In genomic region chr3:119297169-119297568, GRCh38 we compare ENCODE assay signal across 12 cellular contexts. TPM values are rescaled to one million over a fixed set of nuclear protein-coding genes. Genes with fewer than 3 reads are reported as not detected.
DNase-seq lines count a peak whose midpoint lies in the region; ATAC-seq and TF ChIP-seq lines count a peak whose summit lies in the region.
"Had no signal": no experiment of that assay in that cellular context is flagged by ENCODE, and none has a peak within 500 bp of the region (broad histone marks: within the 10 kb centered on the region; RNA-seq: fewer than 3 reads in every experiment).

No MANE protein-coding gene starts in this region.

- no peak for DNase-seq in CD8-positive, alpha-beta memory T cell
- DNase-seq in T-helper 17 cell (no peak), heart right ventricle (peak in 1 of 2 donors; percentile 55), NCI-H526 treated with DMSO at 0.1 percent for 48 hours (lab: John Stamatoyannopoulos, UW) (no peak), progenitor cell of endocrine pancreas (ENCODE audit: low spot score, unreplicated experiment) (no peak), GM19238 (ENCODE audit: insufficient read length, low spot score) (no peak)
- no peak for DNase-seq in activated effector memory CD4-positive, alpha-beta T cell treated with anti-CD3 and anti-CD28 coated beads, Interleukin-2, amount 50 U/mL, for 16 hours
- DNase-seq: colonic mucosa, DMS153, NCI-H2171 treated with DMSO at 0.1 percent for 48 hours had no signal

- CTCF ChIA-PET in CD8-positive, alpha-beta memory T cell (lab: Charles Lee): interaction anchor here (1.0 to 1.5 kb wide), 4 partner anchors 16 to 69 kb away, joined by 3 to 4 read pairs (median 3); partner anchors contain the start of gene B4GALT4

- peak overlapping the region in 2 of 7 donors; percentile 25 to 69 for H3K4me3 Mint-ChIP-seq in CD8-positive, alpha-beta memory T cell
- H3K4me3 Mint-ChIP-seq in T-helper 17 cell (peak overlapping the region; percentile 93), progenitor cell of endocrine pancreas (ENCODE audit: low read depth) (no peak overlapping the region)

- no peak overlapping the region for H3K27ac ChIP-seq in CD8-positive, alpha-beta memory T cell (ENCODE audit: low read depth, low read length)
- peak overlapping the region; percentile 18 to 100 (median 99) for H3K27ac ChIP-seq in heart right ventricle
- H3K27ac ChIP-seq: colonic mucosa, parathyroid adenoma had no signal

- TF ChIP-seq CTCF in heart right ventricle (IDR thresholded peaks at IDR 0.05) (no peak), progenitor cell of endocrine pancreas (IDR thresholded peaks at IDR 0.05; ENCODE audit: unreplicated experiment) (no peak)

- H3K36me3 Mint-ChIP-seq in CD8-positive, alpha-beta memory T cell: peaks cover 0 to 10% (median 0%) of the 10 kb centered on the region in 3 donors
- H3K36me3 Mint-ChIP-seq in T-helper 17 cell (ENCODE audit: low read depth) (peaks cover 2% of the 10 kb centered on the region), progenitor cell of endocrine pancreas (ENCODE audit: insufficient read depth) (no peaks in the 10 kb centered on the region)

- peak overlapping the region in 6 of 8 donors; percentile 69 to 99 (median 98) for H3K27ac Mint-ChIP-seq in CD8-positive, alpha-beta memory T cell
- H3K27ac Mint-ChIP-seq in T-helper 17 cell (peak overlapping the region; percentile 99), progenitor cell of endocrine pancreas (no peak overlapping the region)

- intact Hi-C loops in heart right ventricle (cut with DNase I): loop anchor here in 4 of 10 donors (5.0 to 10.0 kb wide), 3 partner anchors 35 to 58 kb away; no protein-coding TSS in a partner anchor

- H3K4me2 ChIP-seq in skeletal muscle satellite cell (ENCODE audit: low read length): peak overlapping the region; percentile 81

- H3K9me3 ChIP-seq in CD8-positive, alpha-beta memory T cell (ENCODE audit: low read length): no peaks in the 10 kb centered on the region
- H3K9me3 ChIP-seq in T-helper 17 cell (ENCODE audit: control insufficient read depth, low read length, poor library complexity, severe bottlenecking) (no peaks in the 10 kb centered on the region), heart right ventricle (no peaks in the 10 kb centered on the region), skeletal muscle satellite cell (replicated peaks; ENCODE audit: low read length) (no peaks in the 10 kb centered on the region)
- H3K9me3 ChIP-seq: colonic mucosa had no signal

- H3K36me3 ChIP-seq in CD8-positive, alpha-beta memory T cell (ENCODE audit: insufficient read depth, low read length): no peaks in the 10 kb centered on the region
- H3K36me3 ChIP-seq in heart right ventricle (peaks cover 0 to 31% (median 6%) of the 10 kb centered on the region in 9 donors), skeletal muscle satellite cell (ENCODE audit: insufficient read depth, low read length) (peaks cover 17% of the 10 kb centered on the region)
- H3K36me3 ChIP-seq: colonic mucosa had no signal

- no peaks in the 10 kb centered on the region for H3K27me3 ChIP-seq in CD8-positive, alpha-beta memory T cell (ENCODE audit: insufficient read depth, low read length, poor library complexity, severe bottlenecking)
- H3K27me3 ChIP-seq in heart right ventricle (no peaks in the 10 kb centered on the region), skeletal muscle satellite cell (ENCODE audit: control insufficient read depth, insufficient read depth, low read length) (no peaks in the 10 kb centered on the region)
- H3K27me3 ChIP-seq: colonic mucosa had no signal

- H3K4me3 ChIP-seq in CD8-positive, alpha-beta memory T cell (ENCODE audit: low read length): no peak overlapping the region
- H3K4me3 ChIP-seq in heart right ventricle (peak overlapping the region; percentile 63 to 97 (median 87)), skeletal muscle satellite cell (ENCODE audit: low read length) (no peak overlapping the region)
- H3K4me3 ChIP-seq: colonic mucosa had no signal

- H3K9me3 Mint-ChIP-seq in CD8-positive, alpha-beta memory T cell: peaks cover 0 to 3% (median 0%) of the 10 kb centered on the region in 5 donors
- H3K9me3 Mint-ChIP-seq in progenitor cell of endocrine pancreas (ENCODE audit: low read depth): no peaks in the 10 kb centered on the region

- POLR2A ChIA-PET in CD8-positive, alpha-beta memory T cell (lab: Charles Lee): interaction anchor here (0.6 kb wide), 1 partner anchor 20 kb away, joined by 3 read pairs; no protein-coding TSS in a partner anchor

- H3K9ac ChIP-seq in skeletal muscle satellite cell (ENCODE audit: low read depth, low read length): no peak overlapping the region
- H3K9ac ChIP-seq: parathyroid adenoma had no signal

- H3K27me3 Mint-ChIP-seq in CD8-positive, alpha-beta memory T cell: peaks cover 0 to 6% of the 10 kb centered on the region in 2 donors
- H3K27me3 Mint-ChIP-seq in T-helper 17 cell: no peaks in the 10 kb centered on the region
- peaks cover 27% of the 10 kb centered on the region for H3K27me3 Mint-ChIP-seq in progenitor cell of endocrine pancreas

- H3K4me1 ChIP-seq in CD8-positive, alpha-beta memory T cell (ENCODE audit: insufficient read depth, low read length): peaks cover 30% of the 10 kb centered on the region
- H3K4me1 ChIP-seq in heart right ventricle (peaks cover 24 to 80% (median 76%) of the 10 kb centered on the region in 9 donors), skeletal muscle satellite cell (ENCODE audit: control insufficient read depth, insufficient read depth, low read length) (peaks cover 30% of the 10 kb centered on the region)
- H3K4me1 ChIP-seq: colonic mucosa had no signal

- ATAC-seq in T-helper 17 cell (no peak), heart right ventricle (no peak)

- H3K4me1 Mint-ChIP-seq in CD8-positive, alpha-beta memory T cell: peaks cover 51 to 69% (median 56%) of the 10 kb centered on the region in 3 donors
- H3K4me1 Mint-ChIP-seq in T-helper 17 cell (peaks cover 53% of the 10 kb centered on the region), progenitor cell of endocrine pancreas (ENCODE audit: low read depth) (peaks cover 20% of the 10 kb centered on the region)

RNA-seq across cellular contexts. Expression of gene ARHGAP31, which starts 3.0 kb away (rescaled TPM):
- 10 to 100 TPM; 24.2 to 25.8 TPM for total RNA-seq in CD8-positive, alpha-beta memory T cell
- 3.4 TPM for polyA plus RNA-seq in CD8-positive, alpha-beta memory T cell
- total RNA-seq in T-helper 17 cell (10 to 100 TPM; 11.4 to 11.8 TPM), heart right ventricle (10 to 100 TPM; 30.4 to 71.1 (median 37.2) TPM), progenitor cell of endocrine pancreas (0.84 and 1.4 TPM in 2 replicates)
- 10 to 100 TPM; 10.6 to 11.9 TPM for polyA plus RNA-seq in heart right ventricle
- total RNA-seq in skeletal muscle satellite cell (2012; rRNA removed): 5.9 and 6.1 TPM in 2 replicates

RNA-seq across cellular contexts. Expression of gene B4GALT4, which starts 56.5 kb away (rescaled TPM):
- 10 to 100 TPM; 17.9 to 18.0 TPM for total RNA-seq in CD8-positive, alpha-beta memory T cell
- polyA plus RNA-seq in CD8-positive, alpha-beta memory T cell: 10.6 TPM
- total RNA-seq in T-helper 17 cell (10 to 100 TPM; 14.6 to 24.7 TPM), heart right ventricle (10 to 100 TPM in 8 of 10 donors, 1 to 10 TPM in 2; 9.0 to 14.6 (median 11.6) TPM), progenitor cell of endocrine pancreas (47.9 and 49.0 TPM in 2 replicates)
- 10 to 100 TPM in 1 of 2 donors, 1 to 10 TPM in 1; 9.5 to 23.2 TPM for polyA plus RNA-seq in heart right ventricle
- total RNA-seq in skeletal muscle satellite cell (2012; rRNA removed): 15.5 and 16.2 TPM in 2 replicates

Comparison
In these comparisons a context has a peak if more than half of its experiments do, and no peak if none do; other contexts are left out.
1. H3K4me3 ChIP-seq: peak in heart right ventricle (10 of 10); none in CD8-positive, alpha-beta memory T cell (single experiment) and skeletal muscle satellite cell (single experiment).